ENCODE assay signal across 1 cellular context in the genomic region with DNA sequence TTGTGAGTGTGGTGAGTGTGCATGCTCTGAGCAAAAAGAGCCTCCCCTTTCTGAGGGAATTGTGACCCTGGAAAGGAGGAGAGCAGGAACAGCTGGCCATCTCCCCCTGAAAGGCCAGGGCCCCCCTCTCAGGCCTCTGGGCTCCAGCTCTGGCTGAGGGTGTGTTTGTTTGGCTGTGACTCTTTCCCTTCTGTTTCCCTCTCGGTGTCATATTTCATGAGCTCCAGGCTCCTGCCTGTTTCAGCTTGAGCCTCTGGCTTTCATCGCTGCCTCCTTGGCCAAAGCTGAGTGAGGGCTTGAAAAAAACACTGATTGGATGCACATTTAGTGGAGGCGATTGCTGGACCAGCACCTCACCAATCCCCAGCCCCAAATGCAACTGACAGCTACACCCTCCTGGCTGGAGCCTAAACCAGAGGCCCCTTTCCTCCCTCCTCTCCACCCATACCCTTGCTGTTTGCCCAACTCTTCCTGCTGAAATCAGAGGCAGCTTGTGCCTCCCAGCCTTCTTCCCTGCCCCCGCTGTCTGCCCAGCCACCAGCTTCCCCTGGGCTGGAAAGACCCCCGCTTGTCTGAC.
TF ChIP-seq lines count a peak whose summit lies in the region.

No MANE protein-coding gene starts in this region.

TF ChIP-seq in HepG2, 621 proteins besides CTCF, POLR2A, EP300 and RAD21 (continued from another document and continues in another):
- TF ChIP-seq, protein P1, sequence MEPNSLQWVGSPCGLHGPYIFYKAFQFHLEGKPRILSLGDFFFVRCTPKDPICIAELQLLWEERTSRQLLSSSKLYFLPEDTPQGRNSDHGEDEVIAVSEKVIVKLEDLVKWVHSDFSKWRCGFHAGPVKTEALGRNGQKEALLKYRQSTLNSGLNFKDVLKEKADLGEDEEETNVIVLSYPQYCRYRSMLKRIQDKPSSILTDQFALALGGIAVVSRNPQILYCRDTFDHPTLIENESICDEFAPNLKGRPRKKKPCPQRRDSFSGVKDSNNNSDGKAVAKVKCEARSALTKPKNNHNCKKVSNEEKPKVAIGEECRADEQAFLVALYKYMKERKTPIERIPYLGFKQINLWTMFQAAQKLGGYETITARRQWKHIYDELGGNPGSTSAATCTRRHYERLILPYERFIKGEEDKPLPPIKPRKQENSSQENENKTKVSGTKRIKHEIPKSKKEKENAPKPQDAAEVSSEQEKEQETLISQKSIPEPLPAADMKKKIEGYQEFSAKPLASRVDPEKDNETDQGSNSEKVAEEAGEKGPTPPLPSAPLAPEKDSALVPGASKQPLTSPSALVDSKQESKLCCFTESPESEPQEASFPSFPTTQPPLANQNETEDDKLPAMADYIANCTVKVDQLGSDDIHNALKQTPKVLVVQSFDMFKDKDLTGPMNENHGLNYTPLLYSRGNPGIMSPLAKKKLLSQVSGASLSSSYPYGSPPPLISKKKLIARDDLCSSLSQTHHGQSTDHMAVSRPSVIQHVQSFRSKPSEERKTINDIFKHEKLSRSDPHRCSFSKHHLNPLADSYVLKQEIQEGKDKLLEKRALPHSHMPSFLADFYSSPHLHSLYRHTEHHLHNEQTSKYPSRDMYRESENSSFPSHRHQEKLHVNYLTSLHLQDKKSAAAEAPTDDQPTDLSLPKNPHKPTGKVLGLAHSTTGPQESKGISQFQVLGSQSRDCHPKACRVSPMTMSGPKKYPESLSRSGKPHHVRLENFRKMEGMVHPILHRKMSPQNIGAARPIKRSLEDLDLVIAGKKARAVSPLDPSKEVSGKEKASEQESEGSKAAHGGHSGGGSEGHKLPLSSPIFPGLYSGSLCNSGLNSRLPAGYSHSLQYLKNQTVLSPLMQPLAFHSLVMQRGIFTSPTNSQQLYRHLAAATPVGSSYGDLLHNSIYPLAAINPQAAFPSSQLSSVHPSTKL (CRISPR knock-in tag; IDR thresholded peaks at IDR 0.05) = peak; percentile 65
- TF ChIP-seq CHD4 (IDR thresholded peaks at IDR 0.05; ENCODE audit: borderline replicate concordance, low read length) (no peak), ASH2L (IDR thresholded peaks at IDR 0.05; ENCODE audit: insufficient read length, low read depth, low read length) (no peak), PITX1 (CRISPR knock-in tag; IDR thresholded peaks at IDR 0.05) (peak; percentile 48; the same call in 1 of the 2 replicates), ZSCAN29 (CRISPR knock-in tag; conservative IDR thresholded peaks at IDR 0.05) (no peak), GLI4 (CRISPR knock-in tag; IDR thresholded peaks at IDR 0.05; ENCODE audit: borderline replicate concordance) (no peak), KDM2A (CRISPR knock-in tag; IDR thresholded peaks at IDR 0.05; ENCODE audit: borderline replicate concordance, low read depth) (peak; percentile 44; the same call in 1 of the 2 replicates), ZNF326 (CRISPR knock-in tag; IDR thresholded peaks at IDR 0.05; ENCODE audit: borderline replicate concordance) (no peak), ZNF891 (CRISPR knock-in tag; IDR thresholded peaks at IDR 0.05) (peak; percentile 58; the same call in 1 of the 2 replicates), SP5 (CRISPR knock-in tag; IDR thresholded peaks at IDR 0.05; ENCODE audit: borderline replicate concordance, low read depth) (no peak), ZNF570 (CRISPR knock-in tag; IDR thresholded peaks at IDR 0.05; ENCODE audit: borderline replicate concordance) (no peak), SP4 (CRISPR knock-in tag; IDR thresholded peaks at IDR 0.05) (no peak), HNRNPLL (IDR thresholded peaks at IDR 0.05; ENCODE audit: low read depth, low read length, poor library complexity, severe bottlenecking) (no peak), NCOA5 (CRISPR knock-in tag; IDR thresholded peaks at IDR 0.05) (no peak), SIX4 (CRISPR knock-in tag; IDR thresholded peaks at IDR 0.05) (peak; percentile 99), SRY (CRISPR knock-in tag; IDR thresholded peaks at IDR 0.05) (no peak), ZNF589 (CRISPR knock-in tag; conservative IDR thresholded peaks at IDR 0.05) (no peak), FOXK2 (IDR thresholded peaks at IDR 0.05) (no peak), KLF6 (CRISPR knock-in tag; IDR thresholded peaks at IDR 0.05) (no peak), XBP1 (CRISPR knock-in tag; IDR thresholded peaks at IDR 0.05) (no peak), ZNF530 (CRISPR knock-in tag; IDR thresholded peaks at IDR 0.05; ENCODE audit: low read depth) (no peak), ZNF768 (CRISPR knock-in tag; IDR thresholded peaks at IDR 0.05) (peak; percentile 55), ZSCAN25 (CRISPR knock-in tag; IDR thresholded peaks at IDR 0.05) (no peak), ZNF761 (CRISPR knock-in tag; conservative IDR thresholded peaks at IDR 0.05) (no peak), SMARCE1 (IDR thresholded peaks at IDR 0.05; ENCODE audit: borderline replicate concordance) (no peak), GATAD2A (CRISPR knock-in tag; IDR thresholded peaks at IDR 0.05) (peak; percentile 35; the same call in 1 of the 2 replicates), MAZ (IDR thresholded peaks at IDR 0.05; ENCODE audit: borderline replicate concordance, low read depth, low read length) (no peak), MAZ (CRISPR knock-in tag; IDR thresholded peaks at IDR 0.05; ENCODE audit: low read depth) (no peak), KDM5A (IDR thresholded peaks at IDR 0.05; ENCODE audit: borderline replicate concordance, low read length) (no peak), GZF1 (CRISPR knock-in tag; IDR thresholded peaks at IDR 0.05) (no peak), ZNF263 (CRISPR knock-in tag; IDR thresholded peaks at IDR 0.05) (no peak), PLRG1 (conservative IDR thresholded peaks at IDR 0.05) (no peak), ZNF224 (CRISPR knock-in tag; IDR thresholded peaks at IDR 0.05) (0 out of 2 replicates have a peak, but pooled peaks have one; percentile 38), BORCS8-MEF2B (CRISPR knock-in tag; IDR thresholded peaks at IDR 0.05) (peak; percentile 71; the same call in 1 of the 2 replicates), BCL6 (CRISPR knock-in tag; IDR thresholded peaks at IDR 0.05) (0 out of 2 replicates have a peak, but pooled peaks have one; percentile 30), FOXJ3 (CRISPR knock-in tag; IDR thresholded peaks at IDR 0.05; ENCODE audit: borderline replicate concordance) (peak; percentile 35; the same call in 1 of the 2 replicates), ZNF776 (CRISPR knock-in tag; IDR thresholded peaks at IDR 0.05) (no peak), BRCA1 (CRISPR knock-in tag; IDR thresholded peaks at IDR 0.05) (no peak), ZNF781 (CRISPR knock-in tag; IDR thresholded peaks at IDR 0.05; ENCODE audit: borderline replicate concordance, not compliant biosample characterization) (peak; percentile 26), TCF12 (IDR thresholded peaks at IDR 0.05) (no peak), TCF12 (CRISPR knock-in tag; IDR thresholded peaks at IDR 0.05) (no peak), MBNL3 (CRISPR knock-in tag; conservative IDR thresholded peaks at IDR 0.05) (no peak), FOXA1 (IDR thresholded peaks at IDR 0.05) (no peak), FOXA1 (CRISPR knock-in tag; IDR thresholded peaks at IDR 0.05) (no peak)
- TF ChIP-seq, protein P2, sequence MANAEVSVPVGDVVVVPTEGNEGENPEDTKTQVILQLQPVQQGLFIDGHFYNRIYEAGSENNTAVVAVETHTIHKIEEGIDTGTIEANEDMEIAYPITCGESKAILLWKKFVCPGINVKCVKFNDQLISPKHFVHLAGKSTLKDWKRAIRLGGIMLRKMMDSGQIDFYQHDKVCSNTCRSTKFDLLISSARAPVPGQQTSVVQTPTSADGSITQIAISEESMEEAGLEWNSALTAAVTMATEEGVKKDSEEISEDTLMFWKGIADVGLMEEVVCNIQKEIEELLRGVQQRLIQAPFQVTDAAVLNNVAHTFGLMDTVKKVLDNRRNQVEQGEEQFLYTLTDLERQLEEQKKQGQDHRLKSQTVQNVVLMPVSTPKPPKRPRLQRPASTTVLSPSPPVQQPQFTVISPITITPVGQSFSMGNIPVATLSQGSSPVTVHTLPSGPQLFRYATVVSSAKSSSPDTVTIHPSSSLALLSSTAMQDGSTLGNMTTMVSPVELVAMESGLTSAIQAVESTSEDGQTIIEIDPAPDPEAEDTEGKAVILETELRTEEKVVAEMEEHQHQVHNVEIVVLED (CRISPR knock-in tag; IDR thresholded peaks at IDR 0.05; ENCODE audit: borderline replicate concordance) = no peak
- TF ChIP-seq, protein P3, sequence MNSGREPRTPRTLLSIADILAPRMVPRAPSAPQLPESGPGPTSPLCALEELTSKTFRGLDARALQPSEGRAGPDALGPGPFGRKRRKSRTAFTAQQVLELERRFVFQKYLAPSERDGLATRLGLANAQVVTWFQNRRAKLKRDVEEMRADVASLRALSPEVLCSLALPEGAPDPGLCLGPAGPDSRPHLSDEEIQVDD (CRISPR knock-in tag; IDR thresholded peaks at IDR 0.05; ENCODE audit: borderline replicate concordance) = no peak
- TF ChIP-seq, protein P4, sequence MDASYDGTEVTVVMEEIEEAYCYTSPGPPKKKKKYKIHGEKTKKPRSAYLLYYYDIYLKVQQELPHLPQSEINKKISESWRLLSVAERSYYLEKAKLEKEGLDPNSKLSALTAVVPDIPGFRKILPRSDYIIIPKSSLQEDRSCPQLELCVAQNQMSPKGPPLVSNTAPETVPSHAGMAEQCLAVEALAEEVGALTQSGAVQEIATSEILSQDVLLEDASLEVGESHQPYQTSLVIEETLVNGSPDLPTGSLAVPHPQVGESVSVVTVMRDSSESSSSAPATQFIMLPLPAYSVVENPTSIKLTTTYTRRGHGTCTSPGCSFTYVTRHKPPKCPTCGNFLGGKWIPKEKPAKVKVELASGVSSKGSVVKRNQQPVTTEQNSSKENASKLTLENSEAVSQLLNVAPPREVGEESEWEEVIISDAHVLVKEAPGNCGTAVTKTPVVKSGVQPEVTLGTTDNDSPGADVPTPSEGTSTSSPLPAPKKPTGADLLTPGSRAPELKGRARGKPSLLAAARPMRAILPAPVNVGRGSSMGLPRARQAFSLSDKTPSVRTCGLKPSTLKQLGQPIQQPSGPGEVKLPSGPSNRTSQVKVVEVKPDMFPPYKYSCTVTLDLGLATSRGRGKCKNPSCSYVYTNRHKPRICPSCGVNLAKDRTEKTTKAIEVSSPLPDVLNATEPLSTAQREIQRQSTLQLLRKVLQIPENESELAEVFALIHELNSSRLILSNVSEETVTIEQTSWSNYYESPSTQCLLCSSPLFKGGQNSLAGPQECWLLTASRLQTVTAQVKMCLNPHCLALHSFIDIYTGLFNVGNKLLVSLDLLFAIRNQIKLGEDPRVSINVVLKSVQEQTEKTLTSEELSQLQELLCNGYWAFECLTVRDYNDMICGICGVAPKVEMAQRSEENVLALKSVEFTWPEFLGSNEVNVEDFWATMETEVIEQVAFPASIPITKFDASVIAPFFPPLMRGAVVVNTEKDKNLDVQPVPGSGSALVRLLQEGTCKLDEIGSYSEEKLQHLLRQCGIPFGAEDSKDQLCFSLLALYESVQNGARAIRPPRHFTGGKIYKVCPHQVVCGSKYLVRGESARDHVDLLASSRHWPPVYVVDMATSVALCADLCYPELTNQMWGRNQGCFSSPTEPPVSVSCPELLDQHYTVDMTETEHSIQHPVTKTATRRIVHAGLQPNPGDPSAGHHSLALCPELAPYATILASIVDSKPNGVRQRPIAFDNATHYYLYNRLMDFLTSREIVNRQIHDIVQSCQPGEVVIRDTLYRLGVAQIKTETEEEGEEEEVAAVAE (CRISPR knock-in tag; IDR thresholded peaks at IDR 0.05; ENCODE audit: borderline replicate concordance) = no peak
- TF ChIP-seq, protein P5, sequence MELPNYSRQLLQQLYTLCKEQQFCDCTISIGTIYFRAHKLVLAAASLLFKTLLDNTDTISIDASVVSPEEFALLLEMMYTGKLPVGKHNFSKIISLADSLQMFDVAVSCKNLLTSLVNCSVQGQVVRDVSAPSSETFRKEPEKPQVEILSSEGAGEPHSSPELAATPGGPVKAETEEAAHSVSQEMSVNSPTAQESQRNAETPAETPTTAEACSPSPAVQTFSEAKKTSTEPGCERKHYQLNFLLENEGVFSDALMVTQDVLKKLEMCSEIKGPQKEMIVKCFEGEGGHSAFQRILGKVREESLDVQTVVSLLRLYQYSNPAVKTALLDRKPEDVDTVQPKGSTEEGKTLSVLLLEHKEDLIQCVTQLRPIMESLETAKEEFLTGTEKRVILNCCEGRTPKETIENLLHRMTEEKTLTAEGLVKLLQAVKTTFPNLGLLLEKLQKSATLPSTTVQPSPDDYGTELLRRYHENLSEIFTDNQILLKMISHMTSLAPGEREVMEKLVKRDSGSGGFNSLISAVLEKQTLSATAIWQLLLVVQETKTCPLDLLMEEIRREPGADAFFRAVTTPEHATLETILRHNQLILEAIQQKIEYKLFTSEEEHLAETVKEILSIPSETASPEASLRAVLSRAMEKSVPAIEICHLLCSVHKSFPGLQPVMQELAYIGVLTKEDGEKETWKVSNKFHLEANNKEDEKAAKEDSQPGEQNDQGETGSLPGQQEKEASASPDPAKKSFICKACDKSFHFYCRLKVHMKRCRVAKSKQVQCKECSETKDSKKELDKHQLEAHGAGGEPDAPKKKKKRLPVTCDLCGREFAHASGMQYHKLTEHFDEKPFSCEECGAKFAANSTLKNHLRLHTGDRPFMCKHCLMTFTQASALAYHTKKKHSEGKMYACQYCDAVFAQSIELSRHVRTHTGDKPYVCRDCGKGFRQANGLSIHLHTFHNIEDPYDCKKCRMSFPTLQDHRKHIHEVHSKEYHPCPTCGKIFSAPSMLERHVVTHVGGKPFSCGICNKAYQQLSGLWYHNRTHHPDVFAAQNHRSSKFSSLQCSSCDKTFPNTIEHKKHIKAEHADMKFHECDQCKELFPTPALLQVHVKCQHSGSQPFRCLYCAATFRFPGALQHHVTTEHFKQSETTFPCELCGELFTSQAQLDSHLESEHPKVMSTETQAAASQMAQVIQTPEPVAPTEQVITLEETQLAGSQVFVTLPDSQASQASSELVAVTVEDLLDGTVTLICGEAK (IDR thresholded peaks at IDR 0.05) = no peak
- TF ChIP-seq, protein P5 (CRISPR knock-in tag; IDR thresholded peaks at IDR 0.05) = no peak; the same call in 1 of the 2 replicates
